ENCODE assay signal across 28 cellular contexts in genomic region chr11:131745405-131745804, GRCh38.
A peak's percentile ranks its signal among the peaks of the same experiment; 100 is the strongest.
DNase-seq lines count a peak whose midpoint lies in the region; ATAC-seq, FAIRE-seq and TF ChIP-seq lines count a peak whose summit lies in the region.
"Had no signal": no experiment of that assay in that cellular context is flagged by ENCODE, and none has a peak within 500 bp of the region (broad histone marks: within the 10 kb centered on the region; RNA-seq: fewer than 3 reads in every experiment).

No MANE protein-coding gene starts in this region.

- H3K9ac ChIP-seq in SK-N-SH: no peak overlapping the region
- H3K9ac ChIP-seq in astrocyte (ENCODE audit: low read length): peak overlapping the region; percentile 74
- H3K9ac ChIP-seq: KMS-11 had no signal

- no peak overlapping the region for H3K4me3 Mint-ChIP-seq in astrocyte (ENCODE audit: unreplicated experiment)
- H3K4me3 Mint-ChIP-seq: activated CD8-positive, alpha-beta T cell treated with anti-CD3 and anti-CD28 coated beads for 36 hours; activated naive CD4-positive, alpha-beta T cell treated with anti-CD3 and anti-CD28 coated beads, Interleukin-2, amount 50 U/mL, for 24 hours; CD4-positive, CD25-positive, alpha-beta regulatory T cell; naive thymus-derived CD4-positive, alpha-beta T cell; T-helper 17 cell; WTC11 had no signal

- 0 out of 4 replicates have a peak, but pooled peaks of 1 of the 2 experiments have one; percentile 27 for TF ChIP-seq EP300 in SK-N-SH (IDR thresholded peaks at IDR 0.05; ENCODE audit: borderline replicate concordance in 1 of 2, low read depth in 1 of 2, low read length in 1 of 2)

- peaks cover 19% of the 10 kb centered on the region for H3K4me1 Mint-ChIP-seq in astrocyte (ENCODE audit: low read depth, unreplicated experiment)
- H3K4me1 Mint-ChIP-seq: activated naive CD4-positive, alpha-beta T cell treated with anti-CD3 and anti-CD28 coated beads, Interleukin-2, amount 50 U/mL, for 24 hours; CD4-positive, CD25-positive, alpha-beta regulatory T cell; T-helper 17 cell had no signal

- no peaks in the 10 kb centered on the region for H3K9me2 ChIP-seq in SK-N-SH

- TF ChIP-seq RAD21 in SK-N-SH (IDR thresholded peaks at IDR 0.05; ENCODE audit: low read length): no peak

- peak overlapping the region in 1 of 2 experiments; percentile 36; a peak in 2 of 4 replicates for H3K27ac ChIP-seq in SK-N-SH (ENCODE audit: low read depth in 2 of 2, low read length in 1 of 2)
- peak overlapping the region; percentile 87 for H3K27ac ChIP-seq in astrocyte (ENCODE audit: low read depth, low read length)
- H3K27ac ChIP-seq: 22Rv1, HL-60, KMS-11 had no signal

- H2AFZ ChIP-seq in SK-N-SH (ENCODE audit: low read depth) (no peak overlapping the region), astrocyte (ENCODE audit: low read depth, low read length) (peak overlapping the region; percentile 9)

- no peaks in the 10 kb centered on the region for H4K20me1 ChIP-seq in SK-N-SH (ENCODE audit: insufficient read depth)
- H4K20me1 ChIP-seq in astrocyte (ENCODE audit: insufficient read depth, low read length): no peaks in the 10 kb centered on the region

- no peak for TF ChIP-seq CTCF in SK-N-SH (IDR thresholded peaks at IDR 0.05)
- no peak for TF ChIP-seq CTCF in astrocyte (IDR thresholded peaks at IDR 0.05; ENCODE audit: insufficient read depth, low read depth, low read length)
- no peak for TF ChIP-seq CTCF in fibroblast of the aortic adventitia (IDR thresholded peaks at IDR 0.05; ENCODE audit: insufficient read depth, low read length)

- H3K9me3 ChIP-seq in SK-N-SH: no peaks in the 10 kb centered on the region
- no peaks in the 10 kb centered on the region for H3K9me3 ChIP-seq in astrocyte (ENCODE audit: insufficient read depth, low read depth, low read length)
- H3K9me3 ChIP-seq: HAP-1 had no signal

- no peaks in the 10 kb centered on the region for H3K9me3 Mint-ChIP-seq in astrocyte (ENCODE audit: unreplicated experiment)
- H3K9me3 Mint-ChIP-seq: activated CD8-positive, alpha-beta T cell treated with anti-CD3 and anti-CD28 coated beads for 36 hours; activated naive CD4-positive, alpha-beta T cell treated with anti-CD3 and anti-CD28 coated beads, Interleukin-2, amount 50 U/mL, for 24 hours; WTC11 had no signal

- H3K27me3 Mint-ChIP-seq in astrocyte (ENCODE audit: low read depth, unreplicated experiment): peaks cover 2% of the 10 kb centered on the region
- H3K27me3 Mint-ChIP-seq: activated CD8-positive, alpha-beta T cell treated with anti-CD3 and anti-CD28 coated beads for 36 hours; CD4-positive, CD25-positive, alpha-beta regulatory T cell had no signal

- FAIRE-seq in astrocyte (lab: Jason Lieb, UNC): peak; percentile 59
- FAIRE-seq: GM18507, islet of Langerhans had no signal

- H3K4me3 ChIP-seq in SK-N-SH (ENCODE audit: low read depth in 2 of 2, low read length in 1 of 2) (no peak overlapping the region), astrocyte (ENCODE audit: insufficient read depth, low read depth, low read length) (peak overlapping the region; percentile 9), fibroblast of the aortic adventitia (ENCODE audit: low read depth, low read length) (no peak overlapping the region)
- H3K4me3 ChIP-seq: HAP-1 had no signal

- peaks cover 0 to 33% of the 10 kb centered on the region in 2 experiments; a peak in 3 of 4 replicates for H3K4me1 ChIP-seq in SK-N-SH (ENCODE audit: control insufficient read depth in 1 of 2, insufficient read depth in 2 of 2, low read depth in 1 of 2, low read length in 1 of 2)
- H3K4me1 ChIP-seq in astrocyte (ENCODE audit: insufficient read depth, low read length): peaks cover 41% of the 10 kb centered on the region
- H3K4me1 ChIP-seq: HAP-1 had no signal

- WGBS in SK-N-SH (ENCODE audit: low lambda C conversion rate): 61% methylated on average over 6 of the region's 6 CpGs

- H3K36me3 ChIP-seq in SK-N-SH (replicated peaks in 1 of 2; ENCODE audit: control insufficient read depth in 1 of 2, insufficient read depth in 2 of 2, low read length in 1 of 2) (no peaks in the 10 kb centered on the region), astrocyte (ENCODE audit: insufficient read depth, low read length) (no peaks in the 10 kb centered on the region)
- H3K36me3 ChIP-seq: HAP-1 had no signal

- 0 out of 2 replicates have a peak overlapping the region, but pooled peaks have one; percentile 17 for H3K4me2 ChIP-seq in SK-N-SH
- H3K4me2 ChIP-seq in astrocyte (ENCODE audit: low read length): peak overlapping the region; percentile 80
- H3K4me2 ChIP-seq: KMS-11 had no signal

- H3F3A ChIP-seq in SK-N-SH (replicated peaks; ENCODE audit: insufficient read depth): peaks cover 16% of the 10 kb centered on the region

- CTCF ChIA-PET in SK-N-SH (lab: Yijun Ruan, JAX): interaction anchor here (1.1 to 4.5 kb wide), 3 partner anchors 52 to 382 kb away, joined by 3 to 49 read pairs (median 4); no protein-coding TSS in a partner anchor

- ATAC-seq in SK-N-SH treated with all-trans-retinoic acid at 6 μM for 48 hours: no peak
- ATAC-seq in GM19463 (IDR thresholded peaks at IDR 0.05; ENCODE audit: unreplicated experiment): no peak
- ATAC-seq: activated CD8-positive, alpha-beta T cell treated with anti-CD3 and anti-CD28 coated beads for 36 hours; esophagus mucosa; naive thymus-derived CD4-positive, alpha-beta T cell; T-helper 17 cell; WTC11 had no signal

- peak overlapping the region; percentile 67 for H3K27ac Mint-ChIP-seq in astrocyte (ENCODE audit: unreplicated experiment)
- H3K27ac Mint-ChIP-seq: activated CD8-positive, alpha-beta T cell treated with anti-CD3 and anti-CD28 coated beads for 36 hours; activated naive CD4-positive, alpha-beta T cell treated with anti-CD3 and anti-CD28 coated beads, Interleukin-2, amount 50 U/mL, for 24 hours; CD4-positive, CD25-positive, alpha-beta regulatory T cell; naive thymus-derived CD4-positive, alpha-beta T cell; T-helper 17 cell; WTC11 had no signal

- H3K79me2 ChIP-seq in SK-N-SH (ENCODE audit: insufficient read depth): no peaks in the 10 kb centered on the region
- no peaks in the 10 kb centered on the region for H3K79me2 ChIP-seq in astrocyte (ENCODE audit: insufficient read depth, low read length)

- H3K27me3 ChIP-seq in SK-N-SH (ENCODE audit: insufficient read depth) (no peaks in the 10 kb centered on the region), astrocyte (ENCODE audit: insufficient read depth, low read length) (no peaks in the 10 kb centered on the region)
- H3K27me3 ChIP-seq: dorsolateral prefrontal cortex had no signal

- POLR2A ChIA-PET in SK-N-SH (lab: Yijun Ruan, JAX): no interaction called here

- no peak for DNase-seq in SK-N-SH
- peak; percentile 77 for DNase-seq in astrocyte (ENCODE audit: low read depth)
- peak; percentile 74 for DNase-seq in fibroblast of the aortic adventitia (ENCODE audit: low read depth)
- no peak for DNase-seq in DMS79 (lab: John Stamatoyannopoulos, UW)
- DNase-seq in HPDE6-E6E7 (ENCODE audit: extremely low spot score): no peak
- no peak for DNase-seq in DMS153 treated with DMSO at 0.1 percent for 48 hours (lab: John Stamatoyannopoulos, UW; ENCODE audit: unreplicated experiment)
- DNase-seq: activated CD8-positive, alpha-beta T cell treated with anti-CD3 and anti-CD28 coated beads for 36 hours; activated T-cell treated with anti-CD3 and anti-CD28 coated beads, Interleukin-2, amount 50 U/mL, for 48 hours; CD4-positive, CD25-positive, alpha-beta regulatory T cell; DMS153; naive thymus-derived CD4-positive, alpha-beta T cell; NCI-H1105; NCI-H526; SIG-M5; stimulated activated CD4-positive, alpha-beta T cell treated with anti-CD3 and anti-CD28 coated beads, Interleukin-12 subunit alpha, Interleukin-12 subunit beta, amount 100 ng/mL, for 4 hours; T-helper 17 cell had no signal

- H3K36me3 Mint-ChIP-seq in astrocyte (ENCODE audit: low read depth, unreplicated experiment): no peaks in the 10 kb centered on the region
- H3K36me3 Mint-ChIP-seq: CD4-positive, CD25-positive, alpha-beta regulatory T cell; naive thymus-derived CD4-positive, alpha-beta T cell; WTC11 had no signal

TF ChIP-seq in SK-N-SH, 30 proteins besides CTCF, POLR2A, EP300 and RAD21 (continues in another document):
- TF ChIP-seq RFX5 (IDR thresholded peaks at IDR 0.05; ENCODE audit: low read length) (no peak), YY1 (IDR thresholded peaks at IDR 0.05; ENCODE audit: low read depth) (no peak), RCOR1 (IDR thresholded peaks at IDR 0.05; ENCODE audit: low read length) (no peak)

TF ChIP-seq in SK-N-SH treated with all-trans-retinoic acid at 6 μM for 48 hours, 23 proteins besides CTCF, POLR2A, EP300 and RAD21:
- no peak for TF ChIP-seq BACH2 (CRISPR knock-in tag; IDR thresholded peaks at IDR 0.05; ENCODE audit: borderline replicate concordance)
- TF ChIP-seq ZNF70 (CRISPR knock-in tag; IDR thresholded peaks at IDR 0.05): no peak

Comparison
In these comparisons a context has a peak if more than half of its experiments do, and no peak if none do; other contexts are left out.
1. DNase-seq: peak in astrocyte (single experiment) and fibroblast of the aortic adventitia (single experiment); none in SK-N-SH (single experiment), DMS79 (single experiment), HPDE6-E6E7 (single experiment) and DMS153 treated with DMSO at 0.1 percent for 48 hours (single experiment).